ENCODE assay signal across 1 cellular context in the genomic region with DNA sequence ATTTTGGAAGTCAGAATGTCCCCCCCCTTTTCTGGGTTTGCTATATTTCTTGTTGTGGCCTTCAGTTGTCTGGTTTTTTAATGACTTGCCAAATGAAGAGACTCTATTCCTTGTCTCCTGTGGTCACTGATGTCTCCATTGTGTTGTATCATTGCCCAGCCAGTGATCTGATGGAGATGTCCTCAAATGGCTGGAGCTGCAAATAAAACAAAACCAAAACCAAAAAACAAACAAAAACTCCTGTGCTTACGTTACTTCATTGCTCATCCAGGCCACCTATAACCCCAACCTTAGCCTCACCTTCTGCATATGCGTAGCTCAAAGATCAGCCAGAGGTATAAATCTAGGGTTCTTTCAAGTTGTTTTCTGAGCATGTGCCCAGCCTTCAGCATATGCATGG.
TF ChIP-seq lines count a peak whose summit lies in the region.

No MANE protein-coding gene starts in this region.

TF ChIP-seq in WTC11, 78 proteins besides CTCF, POLR2A, EP300 and RAD21 (continued from another document):
- TF ChIP-seq, protein P1, sequence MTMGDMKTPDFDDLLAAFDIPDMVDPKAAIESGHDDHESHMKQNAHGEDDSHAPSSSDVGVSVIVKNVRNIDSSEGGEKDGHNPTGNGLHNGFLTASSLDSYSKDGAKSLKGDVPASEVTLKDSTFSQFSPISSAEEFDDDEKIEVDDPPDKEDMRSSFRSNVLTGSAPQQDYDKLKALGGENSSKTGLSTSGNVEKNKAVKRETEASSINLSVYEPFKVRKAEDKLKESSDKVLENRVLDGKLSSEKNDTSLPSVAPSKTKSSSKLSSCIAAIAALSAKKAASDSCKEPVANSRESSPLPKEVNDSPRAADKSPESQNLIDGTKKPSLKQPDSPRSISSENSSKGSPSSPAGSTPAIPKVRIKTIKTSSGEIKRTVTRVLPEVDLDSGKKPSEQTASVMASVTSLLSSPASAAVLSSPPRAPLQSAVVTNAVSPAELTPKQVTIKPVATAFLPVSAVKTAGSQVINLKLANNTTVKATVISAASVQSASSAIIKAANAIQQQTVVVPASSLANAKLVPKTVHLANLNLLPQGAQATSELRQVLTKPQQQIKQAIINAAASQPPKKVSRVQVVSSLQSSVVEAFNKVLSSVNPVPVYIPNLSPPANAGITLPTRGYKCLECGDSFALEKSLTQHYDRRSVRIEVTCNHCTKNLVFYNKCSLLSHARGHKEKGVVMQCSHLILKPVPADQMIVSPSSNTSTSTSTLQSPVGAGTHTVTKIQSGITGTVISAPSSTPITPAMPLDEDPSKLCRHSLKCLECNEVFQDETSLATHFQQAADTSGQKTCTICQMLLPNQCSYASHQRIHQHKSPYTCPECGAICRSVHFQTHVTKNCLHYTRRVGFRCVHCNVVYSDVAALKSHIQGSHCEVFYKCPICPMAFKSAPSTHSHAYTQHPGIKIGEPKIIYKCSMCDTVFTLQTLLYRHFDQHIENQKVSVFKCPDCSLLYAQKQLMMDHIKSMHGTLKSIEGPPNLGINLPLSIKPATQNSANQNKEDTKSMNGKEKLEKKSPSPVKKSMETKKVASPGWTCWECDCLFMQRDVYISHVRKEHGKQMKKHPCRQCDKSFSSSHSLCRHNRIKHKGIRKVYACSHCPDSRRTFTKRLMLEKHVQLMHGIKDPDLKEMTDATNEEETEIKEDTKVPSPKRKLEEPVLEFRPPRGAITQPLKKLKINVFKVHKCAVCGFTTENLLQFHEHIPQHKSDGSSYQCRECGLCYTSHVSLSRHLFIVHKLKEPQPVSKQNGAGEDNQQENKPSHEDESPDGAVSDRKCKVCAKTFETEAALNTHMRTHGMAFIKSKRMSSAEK (CRISPR knock-in tag; IDR thresholded peaks at IDR 0.05; ENCODE audit: borderline replicate concordance) = no peak
- no peak for TF ChIP-seq SMAD4 (CRISPR knock-in tag; IDR thresholded peaks at IDR 0.05)
- TF ChIP-seq, protein P2, sequence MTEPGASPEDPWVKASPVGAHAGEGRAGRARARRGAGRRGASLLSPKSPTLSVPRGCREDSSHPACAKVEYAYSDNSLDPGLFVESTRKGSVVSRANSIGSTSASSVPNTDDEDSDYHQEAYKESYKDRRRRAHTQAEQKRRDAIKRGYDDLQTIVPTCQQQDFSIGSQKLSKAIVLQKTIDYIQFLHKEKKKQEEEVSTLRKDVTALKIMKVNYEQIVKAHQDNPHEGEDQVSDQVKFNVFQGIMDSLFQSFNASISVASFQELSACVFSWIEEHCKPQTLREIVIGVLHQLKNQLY (CRISPR knock-in tag; IDR thresholded peaks at IDR 0.05) = no peak
- TF ChIP-seq, protein P3, sequence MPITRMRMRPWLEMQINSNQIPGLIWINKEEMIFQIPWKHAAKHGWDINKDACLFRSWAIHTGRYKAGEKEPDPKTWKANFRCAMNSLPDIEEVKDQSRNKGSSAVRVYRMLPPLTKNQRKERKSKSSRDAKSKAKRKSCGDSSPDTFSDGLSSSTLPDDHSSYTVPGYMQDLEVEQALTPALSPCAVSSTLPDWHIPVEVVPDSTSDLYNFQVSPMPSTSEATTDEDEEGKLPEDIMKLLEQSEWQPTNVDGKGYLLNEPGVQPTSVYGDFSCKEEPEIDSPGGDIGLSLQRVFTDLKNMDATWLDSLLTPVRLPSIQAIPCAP (CRISPR knock-in tag; IDR thresholded peaks at IDR 0.05) = no peak
- TF ChIP-seq, protein P4, sequence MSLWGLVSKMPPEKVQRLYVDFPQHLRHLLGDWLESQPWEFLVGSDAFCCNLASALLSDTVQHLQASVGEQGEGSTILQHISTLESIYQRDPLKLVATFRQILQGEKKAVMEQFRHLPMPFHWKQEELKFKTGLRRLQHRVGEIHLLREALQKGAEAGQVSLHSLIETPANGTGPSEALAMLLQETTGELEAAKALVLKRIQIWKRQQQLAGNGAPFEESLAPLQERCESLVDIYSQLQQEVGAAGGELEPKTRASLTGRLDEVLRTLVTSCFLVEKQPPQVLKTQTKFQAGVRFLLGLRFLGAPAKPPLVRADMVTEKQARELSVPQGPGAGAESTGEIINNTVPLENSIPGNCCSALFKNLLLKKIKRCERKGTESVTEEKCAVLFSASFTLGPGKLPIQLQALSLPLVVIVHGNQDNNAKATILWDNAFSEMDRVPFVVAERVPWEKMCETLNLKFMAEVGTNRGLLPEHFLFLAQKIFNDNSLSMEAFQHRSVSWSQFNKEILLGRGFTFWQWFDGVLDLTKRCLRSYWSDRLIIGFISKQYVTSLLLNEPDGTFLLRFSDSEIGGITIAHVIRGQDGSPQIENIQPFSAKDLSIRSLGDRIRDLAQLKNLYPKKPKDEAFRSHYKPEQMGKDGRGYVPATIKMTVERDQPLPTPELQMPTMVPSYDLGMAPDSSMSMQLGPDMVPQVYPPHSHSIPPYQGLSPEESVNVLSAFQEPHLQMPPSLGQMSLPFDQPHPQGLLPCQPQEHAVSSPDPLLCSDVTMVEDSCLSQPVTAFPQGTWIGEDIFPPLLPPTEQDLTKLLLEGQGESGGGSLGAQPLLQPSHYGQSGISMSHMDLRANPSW (CRISPR knock-in tag; conservative IDR thresholded peaks at IDR 0.05; ENCODE audit: low read depth) = no peak
- TF ChIP-seq, protein P5, sequence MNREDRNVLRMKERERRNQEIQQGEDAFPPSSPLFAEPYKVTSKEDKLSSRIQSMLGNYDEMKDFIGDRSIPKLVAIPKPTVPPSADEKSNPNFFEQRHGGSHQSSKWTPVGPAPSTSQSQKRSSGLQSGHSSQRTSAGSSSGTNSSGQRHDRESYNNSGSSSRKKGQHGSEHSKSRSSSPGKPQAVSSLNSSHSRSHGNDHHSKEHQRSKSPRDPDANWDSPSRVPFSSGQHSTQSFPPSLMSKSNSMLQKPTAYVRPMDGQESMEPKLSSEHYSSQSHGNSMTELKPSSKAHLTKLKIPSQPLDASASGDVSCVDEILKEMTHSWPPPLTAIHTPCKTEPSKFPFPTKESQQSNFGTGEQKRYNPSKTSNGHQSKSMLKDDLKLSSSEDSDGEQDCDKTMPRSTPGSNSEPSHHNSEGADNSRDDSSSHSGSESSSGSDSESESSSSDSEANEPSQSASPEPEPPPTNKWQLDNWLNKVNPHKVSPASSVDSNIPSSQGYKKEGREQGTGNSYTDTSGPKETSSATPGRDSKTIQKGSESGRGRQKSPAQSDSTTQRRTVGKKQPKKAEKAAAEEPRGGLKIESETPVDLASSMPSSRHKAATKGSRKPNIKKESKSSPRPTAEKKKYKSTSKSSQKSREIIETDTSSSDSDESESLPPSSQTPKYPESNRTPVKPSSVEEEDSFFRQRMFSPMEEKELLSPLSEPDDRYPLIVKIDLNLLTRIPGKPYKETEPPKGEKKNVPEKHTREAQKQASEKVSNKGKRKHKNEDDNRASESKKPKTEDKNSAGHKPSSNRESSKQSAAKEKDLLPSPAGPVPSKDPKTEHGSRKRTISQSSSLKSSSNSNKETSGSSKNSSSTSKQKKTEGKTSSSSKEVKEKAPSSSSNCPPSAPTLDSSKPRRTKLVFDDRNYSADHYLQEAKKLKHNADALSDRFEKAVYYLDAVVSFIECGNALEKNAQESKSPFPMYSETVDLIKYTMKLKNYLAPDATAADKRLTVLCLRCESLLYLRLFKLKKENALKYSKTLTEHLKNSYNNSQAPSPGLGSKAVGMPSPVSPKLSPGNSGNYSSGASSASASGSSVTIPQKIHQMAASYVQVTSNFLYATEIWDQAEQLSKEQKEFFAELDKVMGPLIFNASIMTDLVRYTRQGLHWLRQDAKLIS (CRISPR knock-in tag; IDR thresholded peaks at IDR 0.05; ENCODE audit: borderline replicate concordance) = no peak
- TF ChIP-seq NFE2L1 (CRISPR knock-in tag; IDR thresholded peaks at IDR 0.05) = no peak
- TF ChIP-seq NR2C2 (CRISPR knock-in tag; IDR thresholded peaks at IDR 0.05) = no peak
- no peak for TF ChIP-seq ZNF396 (CRISPR knock-in tag; IDR thresholded peaks at IDR 0.05; ENCODE audit: borderline replicate concordance)
- no peak for TF ChIP-seq OVOL2 (CRISPR knock-in tag; IDR thresholded peaks at IDR 0.05; ENCODE audit: borderline replicate concordance)
- TF ChIP-seq NR3C1 (CRISPR knock-in tag; conservative IDR thresholded peaks at IDR 0.05; ENCODE audit: low read depth) = no peak
